ENCODE assay signal across 19 cellular contexts in the genomic region with DNA sequence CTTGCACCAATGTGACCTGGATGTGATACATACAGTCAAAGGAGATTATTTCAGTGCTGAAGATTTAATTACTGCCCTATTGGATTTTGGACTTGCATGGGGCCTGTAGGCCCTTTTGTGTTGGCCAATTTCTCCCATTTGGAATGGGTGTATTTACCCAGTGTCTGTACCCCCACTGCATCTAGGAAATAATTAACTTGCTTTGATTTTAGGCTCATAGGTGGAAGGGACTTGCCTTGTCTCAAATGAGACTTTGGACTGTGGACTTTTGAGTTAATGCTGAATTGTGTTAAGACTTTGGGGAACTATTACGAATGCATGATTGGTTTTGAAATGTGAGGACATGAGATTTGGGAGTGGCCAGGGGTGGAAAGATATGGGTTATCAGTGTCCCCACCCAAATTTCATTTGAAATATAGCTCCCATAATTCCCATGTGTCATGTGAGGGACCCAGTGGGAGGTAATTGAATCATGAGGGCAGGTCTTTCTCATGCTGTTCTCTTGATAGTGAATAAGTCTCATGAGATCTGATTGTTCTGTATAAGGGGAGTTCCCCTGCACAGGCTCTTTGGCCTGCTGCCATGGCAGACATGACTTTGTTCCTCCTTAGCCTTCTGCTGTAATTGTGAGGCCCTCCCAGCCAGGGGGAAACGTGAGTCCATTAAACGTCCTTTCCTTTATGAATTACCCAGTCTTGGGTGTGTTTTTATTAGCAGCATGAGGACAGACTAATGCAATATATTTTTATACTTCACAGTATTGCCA.
"Had no signal": no experiment of that assay in that cellular context is flagged by ENCODE, and none has a peak within 500 bp of the region (broad histone marks: within the 10 kb centered on the region; RNA-seq: fewer than 3 reads in every experiment).

No MANE protein-coding gene starts in this region.

- H3K9me3 ChIP-seq: sigmoid colon, thoracic aorta had no signal

- H3K27me3 ChIP-seq: heart left ventricle, sigmoid colon, stomach had no signal

- H3K4me1 ChIP-seq: heart left ventricle, sigmoid colon, stomach had no signal

- ATAC-seq: esophagus mucosa, heart left ventricle, left cardiac atrium, natural killer cell had no signal

- H3K4me3 ChIP-seq: coronary artery, heart left ventricle, sigmoid colon, skin epidermis, stomach, thoracic aorta had no signal

- DNase-seq: cerebellar nuclear complex; effector CD4-positive, alpha-beta T cell; heart left ventricle; hypothalamus; islet precursor cell; left cardiac atrium; mammary epithelial cell; natural killer cell; posterior cingulate gyrus; sigmoid colon; stimulated activated CD4-positive, alpha-beta T cell treated with anti-CD3 and anti-CD28 coated beads, Interleukin-12 subunit alpha, Interleukin-12 subunit beta, amount 100 ng/mL, for 4 hours; stimulated activated naive CD4-positive, alpha-beta T cell; stomach; substantia nigra; trophoblast cell had no signal

- H3K27ac ChIP-seq: coronary artery, heart left ventricle, sigmoid colon, skin epidermis, stomach, thoracic aorta had no signal

- H3K36me3 ChIP-seq: heart left ventricle, sigmoid colon, stomach, thoracic aorta had no signal
